8 cellular contexts compared by ENCODE assay signal in genomic region chr4:106266201-106266600, GRCh38. TPM values are rescaled to one million over a fixed set of nuclear protein-coding genes. Genes with fewer than 3 reads are reported as not detected.
DNase-seq lines count a peak whose midpoint lies in the region; ATAC-seq and TF ChIP-seq lines count a peak whose summit lies in the region.

No MANE protein-coding gene starts in this region.

- CTCF ChIA-PET in Panc1 (lab: Charles Lee): interaction anchor here (0.5 kb wide), 1 partner anchor 42 kb away, joined by 3 read pairs; no protein-coding TSS in a partner anchor

- H3K27ac Mint-ChIP-seq in mesothelial cell of epicardium: no peak overlapping the region

- peak; percentile 52 for ATAC-seq in HG03064 (IDR thresholded peaks at IDR 0.05; ENCODE audit: low read depth, unreplicated experiment)
- ATAC-seq in Panc1: no peak
- no peak for ATAC-seq in upper lobe of right lung
- ATAC-seq in HG03135 (IDR thresholded peaks at IDR 0.05; ENCODE audit: unreplicated experiment): no peak

- H3K4me3 Mint-ChIP-seq in mesothelial cell of epicardium: no peak overlapping the region

- peaks cover 35% of the 10 kb centered on the region for H3K4me1 Mint-ChIP-seq in mesothelial cell of epicardium

- no TSS peak for BruUV-seq in Panc1 (replicated peaks; lab: Mats Ljungman, UMichigan)

- H3K36me3 ChIP-seq in GM06990 (ENCODE audit: control insufficient read depth, insufficient read depth, low read length) (no peaks in the 10 kb centered on the region), Panc1 (ENCODE audit: control insufficient read depth, insufficient read depth, low read length) (no peaks in the 10 kb centered on the region), upper lobe of right lung (no peaks in the 10 kb centered on the region)

- H3K27ac ChIP-seq in 22Rv1: no peak overlapping the region
- H3K27ac ChIP-seq in Panc1 (ENCODE audit: low read length): no peak overlapping the region
- H3K27ac ChIP-seq in upper lobe of right lung: no peak overlapping the region

- intact Hi-C loops in Panc1 (cut with micrococcal nuclease; ENCODE audit: unreplicated experiment): loop anchor here (10.0 kb wide), 1 partner anchor 239 kb away; no protein-coding TSS in a partner anchor
- intact Hi-C loops in upper lobe of right lung (cut with DNase I): no loop called here

- no peaks in the 10 kb centered on the region for H3K9me3 ChIP-seq in Panc1 (ENCODE audit: control insufficient read depth, insufficient read depth, low read depth, low read length)
- no peaks in the 10 kb centered on the region for H3K9me3 ChIP-seq in upper lobe of right lung

- POLR2A ChIA-PET in Panc1 (lab: Charles Lee): interaction anchor here (0.5 kb wide), 1 partner anchor 49 kb away, joined by 6 read pairs; no protein-coding TSS in a partner anchor

- DNase-seq in GM06990 (ENCODE audit: extremely low read depth, insufficient read length) (no peak), Panc1 (ENCODE audit: low read depth, low spot score) (peak; percentile 13), fibroblast of the conjunctiva (ENCODE audit: low read depth) (peak; percentile 42), upper lobe of right lung (no peak), mesothelial cell of epicardium (ENCODE audit: low spot score in 2 of 2, unreplicated experiment in 2 of 2) (no peak)

- H3K27me3 ChIP-seq in GM06990 (replicated peaks; ENCODE audit: control insufficient read depth, insufficient read depth, low read length): no peaks in the 10 kb centered on the region
- no peaks in the 10 kb centered on the region for H3K27me3 ChIP-seq in Panc1 (ENCODE audit: control insufficient read depth, insufficient read depth, low read length)
- H3K27me3 ChIP-seq in upper lobe of right lung: no peaks in the 10 kb centered on the region

- H3K36me3 Mint-ChIP-seq in mesothelial cell of epicardium: no peaks in the 10 kb centered on the region

- no peaks in the 10 kb centered on the region for H3K4me1 ChIP-seq in Panc1 (ENCODE audit: control insufficient read depth, insufficient read depth, low read length)
- H3K4me1 ChIP-seq in upper lobe of right lung: peaks cover 4% of the 10 kb centered on the region

- H3K9me3 Mint-ChIP-seq in mesothelial cell of epicardium: no peaks in the 10 kb centered on the region

- TF ChIP-seq CTCF in 22Rv1 (IDR thresholded peaks at IDR 0.05): peak; percentile 69
- TF ChIP-seq CTCF in GM06990 (IDR thresholded peaks at IDR 0.05; ENCODE audit: insufficient read depth, low read length, poor library complexity, severe bottlenecking): peak; percentile 54
- TF ChIP-seq CTCF in Panc1 (IDR thresholded peaks at IDR 0.05): peak; percentile 45; the same call in 1 of the 2 replicates
- peak; percentile 50 for TF ChIP-seq CTCF in upper lobe of right lung (IDR thresholded peaks at IDR 0.05)
- no peak for TF ChIP-seq CTCF in mesothelial cell of epicardium (IDR thresholded peaks at IDR 0.05; ENCODE audit: unreplicated experiment)

- H3K4me3 ChIP-seq in GM06990 (replicated peaks; ENCODE audit: low read depth, low read length) (no peak overlapping the region), Panc1 (ENCODE audit: low read depth in 2 of 2, low read length in 2 of 2) (no peak overlapping the region), upper lobe of right lung (no peak overlapping the region)

- in situ Hi-C loops in Panc1 (cut with HindIII; ENCODE audit: low pct_unique_long_range_greater_than_20kb, low sequenced_read_pairs): no loop called here

- no peaks in the 10 kb centered on the region for H3K27me3 Mint-ChIP-seq in mesothelial cell of epicardium (ENCODE audit: low read depth)

RNA-seq across cellular contexts. Expression of gene TBCK, which starts 49.8 kb away (rescaled TPM):
- 15.1 TPM for total RNA-seq in Panc1 (2021; ENCODE audit: unreplicated experiment)
- polyA plus RNA-seq in Panc1 (2012; ENCODE audit: insufficient read length): 6.2 TPM
- total RNA-seq in upper lobe of right lung: 51.7 TPM
- 64.2 to 67.5 TPM (median 64.6 TPM) in 3 replicates for total RNA-seq in mesothelial cell of epicardium

RNA-seq across cellular contexts. Expression of gene AIMP1, which starts 50.1 kb away (rescaled TPM):
- total RNA-seq in Panc1 (2021; ENCODE audit: unreplicated experiment) (45.8 TPM), upper lobe of right lung (42.9 TPM), mesothelial cell of epicardium (40.6 to 48.8 TPM (median 44.8 TPM) in 3 replicates)
- 15.7 TPM for polyA plus RNA-seq in Panc1 (2012; ENCODE audit: insufficient read length)

Comparison
In these comparisons a context has a peak if more than half of its experiments do, and no peak if none do; other contexts are left out.
1. DNase-seq: peak in Panc1 (single experiment) and fibroblast of the conjunctiva (single experiment); none in GM06990 (single experiment), upper lobe of right lung (single experiment) and mesothelial cell of epicardium (0 of 2).